Comparison of ENCODE assay signal across 15 cellular contexts in genomic region chr16:72844225-72844920, GRCh38.
DNase-seq lines count a peak whose midpoint lies in the region; ATAC-seq, FAIRE-seq and TF ChIP-seq lines count a peak whose summit lies in the region.
"Had no signal": no experiment of that assay in that cellular context is flagged by ENCODE, and none has a peak within 500 bp of the region (broad histone marks: within the 10 kb centered on the region; RNA-seq: fewer than 3 reads in every experiment).

No MANE protein-coding gene starts in this region.

- H3K27me3 ChIP-seq in astrocyte (ENCODE audit: insufficient read depth, low read length) (no peaks in the 10 kb centered on the region), neuronal stem cell (ENCODE audit: control insufficient read depth in 3 of 3, insufficient read depth in 3 of 3, low read depth in 1 of 3, low read length in 3 of 3) (no peaks in the 10 kb centered on the region)
- H3K27me3 ChIP-seq: dorsolateral prefrontal cortex had no signal

- peak; percentile 23 for ATAC-seq in activated CD4-positive, alpha-beta T cell treated with anti-CD3 and anti-CD28 coated beads for 36 hours
- ATAC-seq in left colon, result no peak
- no peak for ATAC-seq in activated T-cell treated with anti-CD3 and anti-CD28 coated beads, Interleukin-2, amount 50 U/mL, for 72 hours (replicated peaks in 1 of 2)
- ATAC-seq: A549 had no signal

- H4K20me1 ChIP-seq in astrocyte (ENCODE audit: insufficient read depth, low read length), result peaks cover 15% of the 10 kb centered on the region

- H3K79me2 ChIP-seq in astrocyte (ENCODE audit: insufficient read depth, low read length), result peaks cover 31% of the 10 kb centered on the region

- no peak overlapping the region for H3K27ac Mint-ChIP-seq in activated CD4-positive, alpha-beta T cell treated with anti-CD3 and anti-CD28 coated beads for 36 hours
- H3K27ac Mint-ChIP-seq in astrocyte (ENCODE audit: unreplicated experiment), result no peak overlapping the region
- no peak overlapping the region for H3K27ac Mint-ChIP-seq in activated T-cell treated with anti-CD3 and anti-CD28 coated beads, Interleukin-2, amount 50 U/mL, for 72 hours
- H3K27ac Mint-ChIP-seq: T-helper 1 cell treated with Interleukin-12 subunit alpha and Interleukin-12 subunit beta and Interleukin-4 antibody, amounts not matched to agents 30 μg/mL and 1 μg/mL, for 36 hours had no signal

- H2AFZ ChIP-seq in astrocyte (ENCODE audit: low read depth, low read length) (no peak overlapping the region), neuronal stem cell (ENCODE audit: low read length) (no peak overlapping the region)
- H2AFZ ChIP-seq: PC-9 had no signal

- H3K36me3 Mint-ChIP-seq in activated CD4-positive, alpha-beta T cell treated with anti-CD3 and anti-CD28 coated beads for 36 hours (ENCODE audit: low read depth), result no peaks in the 10 kb centered on the region
- no peaks in the 10 kb centered on the region for H3K36me3 Mint-ChIP-seq in astrocyte (ENCODE audit: low read depth, unreplicated experiment)
- H3K36me3 Mint-ChIP-seq in activated T-cell treated with anti-CD3 and anti-CD28 coated beads, Interleukin-2, amount 50 U/mL, for 72 hours (ENCODE audit: insufficient read depth in 2 of 2), result no peaks in the 10 kb centered on the region
- H3K36me3 Mint-ChIP-seq: IgD-negative memory B cell had no signal

- no peak for FAIRE-seq in astrocyte (lab: Jason Lieb, UNC)
- FAIRE-seq: A549, urothelium cell line had no signal

- no peaks in the 10 kb centered on the region for H3K9me3 Mint-ChIP-seq in activated CD4-positive, alpha-beta T cell treated with anti-CD3 and anti-CD28 coated beads for 36 hours (ENCODE audit: low read depth)
- H3K9me3 Mint-ChIP-seq in astrocyte (ENCODE audit: unreplicated experiment), result no peaks in the 10 kb centered on the region
- H3K9me3 Mint-ChIP-seq in activated T-cell treated with anti-CD3 and anti-CD28 coated beads, Interleukin-2, amount 50 U/mL, for 72 hours, result no peaks in the 10 kb centered on the region
- H3K9me3 Mint-ChIP-seq: IgD-negative memory B cell; T-helper 1 cell treated with Interleukin-12 subunit alpha and Interleukin-12 subunit beta and Interleukin-4 antibody, amounts not matched to agents 30 μg/mL and 1 μg/mL, for 36 hours had no signal

- H3K4me3 Mint-ChIP-seq in activated CD4-positive, alpha-beta T cell treated with anti-CD3 and anti-CD28 coated beads for 36 hours, result no peak overlapping the region
- no peak overlapping the region for H3K4me3 Mint-ChIP-seq in astrocyte (ENCODE audit: unreplicated experiment)
- no peak overlapping the region for H3K4me3 Mint-ChIP-seq in activated T-cell treated with anti-CD3 and anti-CD28 coated beads, Interleukin-2, amount 50 U/mL, for 72 hours
- H3K4me3 Mint-ChIP-seq: IgD-negative memory B cell; T-helper 1 cell treated with Interleukin-12 subunit alpha and Interleukin-12 subunit beta and Interleukin-4 antibody, amounts not matched to agents 30 μg/mL and 1 μg/mL, for 36 hours had no signal

- no peak for DNase-seq in activated CD4-positive, alpha-beta T cell treated with anti-CD3 and anti-CD28 coated beads for 36 hours
- no peak for DNase-seq in activated CD4-positive, alpha-beta T cell treated with anti-CD3 and anti-CD28 coated beads, Interleukin-2, amount 50 U/mL, for 1 hour
- peak; percentile 15 for DNase-seq in M059J (ENCODE audit: low read depth)
- DNase-seq in astrocyte (ENCODE audit: low read depth), result peak; percentile 25
- peak; percentile 61 for DNase-seq in neuronal stem cell (ENCODE audit: low spot score)
- DNase-seq in left colon, result no peak
- no peak for DNase-seq in activated T-cell treated with anti-CD3 and anti-CD28 coated beads, Interleukin-2, amount 50 U/mL, for 72 hours
- DNase-seq in cerebellar nuclear complex (lab: John Stamatoyannopoulos, UW), result no peak
- DNase-seq: dorsolateral prefrontal cortex, foreskin fibroblast, PC-9 had no signal

- no peak overlapping the region for H3K23ac ChIP-seq in neuronal stem cell (ENCODE audit: low read depth, low read length, poor library complexity)

- TF ChIP-seq CTCF in astrocyte (IDR thresholded peaks at IDR 0.05; ENCODE audit: insufficient read depth, low read depth, low read length), result no peak

- no peak overlapping the region for H3K4ac ChIP-seq in neuronal stem cell (ENCODE audit: low read length)

- H3K9ac ChIP-seq in astrocyte (ENCODE audit: low read length), result no peak overlapping the region
- no peak overlapping the region for H3K9ac ChIP-seq in neuronal stem cell (ENCODE audit: low read depth, low read length, poor library complexity)

- no peak overlapping the region for H3K27ac ChIP-seq in astrocyte (ENCODE audit: low read depth, low read length)
- peak overlapping the region; percentile 94 for H3K27ac ChIP-seq in neuronal stem cell (replicated peaks; ENCODE audit: low read length)
- H3K27ac ChIP-seq: PC-9 had no signal

- no peak overlapping the region for H4K91ac ChIP-seq in neuronal stem cell (ENCODE audit: low read depth, low read length, poor library complexity)

- H2BK15ac ChIP-seq in neuronal stem cell (ENCODE audit: low read length), result no peak overlapping the region

- H3K4me3 ChIP-seq in astrocyte (ENCODE audit: insufficient read depth, low read depth, low read length) (no peak overlapping the region), neuronal stem cell (ENCODE audit: low read length in 2 of 2) (no peak overlapping the region)
- H3K4me3 ChIP-seq: A549, dorsolateral prefrontal cortex, PC-9 had no signal

- CTCF ChIA-PET in activated CD4-positive, alpha-beta T cell treated with anti-CD3 and anti-CD28 coated beads for 36 hours (lab: Charles Lee), result no interaction called here

- no peak overlapping the region for H2BK5ac ChIP-seq in neuronal stem cell (ENCODE audit: low read length)

- no peak overlapping the region for H4K8ac ChIP-seq in neuronal stem cell (ENCODE audit: low read depth, low read length)

- intact Hi-C loops in activated CD4-positive, alpha-beta T cell treated with anti-CD3 and anti-CD28 coated beads for 36 hours (cut with DNase I, micrococcal nuclease), result loop anchor here in 1 of 2 experiments (10.0 kb wide), 1 partner anchor 440 kb away; no protein-coding TSS in a partner anchor
- intact Hi-C loops in left colon (cut with DNase I, micrococcal nuclease), result no loop called here

- no peak overlapping the region for H2BK12ac ChIP-seq in neuronal stem cell (ENCODE audit: low read length)

- H3K27me3 Mint-ChIP-seq in activated CD4-positive, alpha-beta T cell treated with anti-CD3 and anti-CD28 coated beads for 36 hours, result peaks cover 3% of the 10 kb centered on the region
- peaks cover 6% of the 10 kb centered on the region for H3K27me3 Mint-ChIP-seq in astrocyte (ENCODE audit: low read depth, unreplicated experiment)
- peaks cover 7% of the 10 kb centered on the region for H3K27me3 Mint-ChIP-seq in activated T-cell treated with anti-CD3 and anti-CD28 coated beads, Interleukin-2, amount 50 U/mL, for 72 hours (ENCODE audit: low read depth)

- H3K36me3 ChIP-seq in astrocyte (ENCODE audit: insufficient read depth, low read length) (no peaks in the 10 kb centered on the region), neuronal stem cell (replicated peaks in 1 of 2; ENCODE audit: control insufficient read depth in 2 of 2, insufficient read depth in 2 of 2, low read length in 2 of 2) (peaks cover 0 to 3% of the 10 kb centered on the region in 2 donors)

- H3K4me1 Mint-ChIP-seq in activated CD4-positive, alpha-beta T cell treated with anti-CD3 and anti-CD28 coated beads for 36 hours, result peaks cover 8% of the 10 kb centered on the region
- peaks cover 10% of the 10 kb centered on the region for H3K4me1 Mint-ChIP-seq in astrocyte (ENCODE audit: low read depth, unreplicated experiment)
- peaks cover 13% of the 10 kb centered on the region for H3K4me1 Mint-ChIP-seq in activated T-cell treated with anti-CD3 and anti-CD28 coated beads, Interleukin-2, amount 50 U/mL, for 72 hours (ENCODE audit: low read depth)

- POLR2A ChIA-PET in activated CD4-positive, alpha-beta T cell treated with anti-CD3 and anti-CD28 coated beads for 36 hours (lab: Charles Lee), result no interaction called here

- H3K18ac ChIP-seq in neuronal stem cell (ENCODE audit: low read length), result peak overlapping the region; percentile 11

- H3K14ac ChIP-seq in neuronal stem cell (ENCODE audit: low read length), result no peak overlapping the region

- H3K4me1 ChIP-seq in astrocyte (ENCODE audit: insufficient read depth, low read length) (peaks cover 22% of the 10 kb centered on the region), neuronal stem cell (ENCODE audit: control insufficient read depth in 2 of 2, insufficient read depth in 1 of 2, low read depth in 1 of 2, low read length in 2 of 2) (peaks cover 42 to 52% of the 10 kb centered on the region in 2 donors)

- no peaks in the 10 kb centered on the region for H3K79me1 ChIP-seq in neuronal stem cell (ENCODE audit: low read depth, low read length)

- no CpG with 5 or more reads among the region's 11 CpGs for WGBS in neuronal stem cell (ENCODE audit: extremely low coverage in 2 of 2, insufficient read length in 2 of 2, insufficient replicate concordance in 1 of 2), 2 donors

- no peak overlapping the region for H2AK5ac ChIP-seq in neuronal stem cell (ENCODE audit: low read depth, low read length)

- no peak overlapping the region for H2BK120ac ChIP-seq in neuronal stem cell (ENCODE audit: low read depth, low read length)

- H3K4me2 ChIP-seq in astrocyte (ENCODE audit: low read length) (no peak overlapping the region), neuronal stem cell (ENCODE audit: insufficient read depth, low read length, poor library complexity, severe bottlenecking) (peak overlapping the region; percentile 37)
- H3K4me2 ChIP-seq: A549, PC-9 had no signal

- H3K9me3 ChIP-seq in astrocyte (ENCODE audit: insufficient read depth, low read depth, low read length) (no peaks in the 10 kb centered on the region), neuronal stem cell (replicated peaks in 1 of 2; ENCODE audit: control insufficient read depth in 2 of 2, insufficient read depth in 1 of 2, low read depth in 1 of 2, low read length in 2 of 2) (no peaks in the 10 kb centered on the region)
- H3K9me3 ChIP-seq: A549 had no signal

Comparison
In these comparisons a context has a peak if more than half of its experiments do, and no peak if none do; other contexts are left out.
1. DNase-seq: peak in M059J (single experiment), astrocyte (single experiment) and neuronal stem cell (single experiment); none in activated CD4-positive, alpha-beta T cell treated with anti-CD3 and anti-CD28 coated beads for 36 hours (single experiment), activated CD4-positive, alpha-beta T cell treated with anti-CD3 and anti-CD28 coated beads, Interleukin-2, amount 50 U/mL, for 1 hour (single experiment), left colon (0 of 2), activated T-cell treated with anti-CD3 and anti-CD28 coated beads, Interleukin-2, amount 50 U/mL, for 72 hours (0 of 2) and cerebellar nuclear complex (0 of 2).